Comparison of ENCODE assay signal across 8 cellular contexts in the genomic region with DNA sequence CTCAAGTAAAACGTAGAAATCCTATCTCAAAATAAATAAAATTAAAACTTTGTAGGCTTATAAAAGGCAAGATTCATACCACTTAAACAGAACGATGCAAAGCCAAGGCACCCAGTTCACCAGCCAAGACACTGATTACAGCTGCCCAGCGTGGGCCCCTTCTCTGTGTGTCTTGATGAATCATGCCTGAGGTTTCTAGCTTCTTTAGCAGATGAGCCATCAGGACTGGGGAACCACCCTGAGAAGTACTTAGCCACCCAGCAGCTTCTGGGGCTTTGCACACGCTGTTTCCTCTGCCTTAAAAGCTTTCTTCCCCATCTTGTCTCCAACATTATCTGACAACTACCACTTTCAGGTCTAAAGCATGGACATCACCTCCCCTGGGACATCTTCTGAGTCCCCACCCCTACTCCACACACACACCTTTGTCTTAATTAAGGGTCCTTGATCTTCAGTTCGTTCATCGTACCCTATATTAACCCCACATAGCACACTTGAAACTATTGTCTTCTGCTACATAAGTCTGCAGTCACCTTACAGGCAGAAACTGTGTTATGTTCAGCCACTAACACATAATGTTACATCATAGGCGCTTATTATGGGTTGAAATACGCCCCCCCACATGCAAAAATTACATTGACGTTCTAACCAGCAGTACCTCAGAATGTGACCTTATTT. TPM values are rescaled to one million over a fixed set of nuclear protein-coding genes. Genes with fewer than 3 reads are reported as not detected.
A peak's percentile ranks its signal among the peaks of the same experiment; 100 is the strongest.
DNase-seq lines count a peak whose midpoint lies in the region; TF ChIP-seq lines count a peak whose summit lies in the region.

No MANE protein-coding gene starts in this region.

- no peaks in the 10 kb centered on the region for H3K4me1 ChIP-seq in breast epithelium

- H3K9me3 ChIP-seq in breast epithelium, result no peaks in the 10 kb centered on the region

- intact Hi-C loops in MCF 10A (cut with micrococcal nuclease), result no loop called here
- intact Hi-C loops in breast epithelium (cut with DNase I; ENCODE audit: low total_unique reads), result no loop called here

- H3K4me3 ChIP-seq in breast epithelium (no peak overlapping the region), foreskin fibroblast (ENCODE audit: low read depth in 1 of 2, low read length in 2 of 2) (no peak overlapping the region)

- peaks cover 14% of the 10 kb centered on the region for H3K4me1 Mint-ChIP-seq in MCF 10A (ENCODE audit: insufficient read depth, unreplicated experiment)
- peaks cover 18% of the 10 kb centered on the region for H3K4me1 Mint-ChIP-seq in activated CD4-positive, alpha-beta memory T cell treated with anti-CD3 and anti-CD28 coated beads, Interleukin-2, amount 10 ng/mL, durations not matched to agents 7 days and 5 days

- no peaks in the 10 kb centered on the region for H3K9me3 Mint-ChIP-seq in MCF 10A (ENCODE audit: unreplicated experiment)
- H3K9me3 Mint-ChIP-seq in activated CD4-positive, alpha-beta memory T cell treated with anti-CD3 and anti-CD28 coated beads, Interleukin-2, amount 10 ng/mL, durations not matched to agents 7 days and 5 days, result no peaks in the 10 kb centered on the region

- no peaks in the 10 kb centered on the region for H3K27me3 ChIP-seq in breast epithelium

- no peaks in the 10 kb centered on the region for H3K27me3 Mint-ChIP-seq in MCF 10A (ENCODE audit: insufficient read depth, unreplicated experiment)
- peaks cover 20% of the 10 kb centered on the region for H3K27me3 Mint-ChIP-seq in activated CD4-positive, alpha-beta memory T cell treated with anti-CD3 and anti-CD28 coated beads, Interleukin-2, amount 10 ng/mL, durations not matched to agents 7 days and 5 days

- H3K27ac Mint-ChIP-seq in MCF 10A (ENCODE audit: low read depth, unreplicated experiment), result no peak overlapping the region
- H3K27ac Mint-ChIP-seq in activated CD4-positive, alpha-beta memory T cell treated with anti-CD3 and anti-CD28 coated beads, Interleukin-2, amount 10 ng/mL, durations not matched to agents 7 days and 5 days, result no peak overlapping the region

- CTCF ChIA-PET in MCF 10A (lab: Yijun Ruan, JAX), result interaction anchor here (0.6 to 1.7 kb wide), 4 partner anchors 33 to 721 kb away, joined by 3 to 7 read pairs (median 3); no protein-coding TSS in a partner anchor
- CTCF ChIA-PET in activated CD4-positive, alpha-beta memory T cell treated with anti-CD3 and anti-CD28 coated beads, Interleukin-2, amount 10 ng/mL, durations not matched to agents 7 days and 5 days (lab: Charles Lee), result interaction anchor here (1.1 kb wide), 1 partner anchor 35 kb away, joined by 3 read pairs; no protein-coding TSS in a partner anchor

- no peak overlapping the region for H3K27ac ChIP-seq in breast epithelium
- H3K27ac ChIP-seq in temporal lobe (ENCODE audit: low read depth, low read length), result peak overlapping the region; percentile 73

- peak; percentile 86 for DNase-seq in MCF 10A (ENCODE audit: unreplicated experiment)
- DNase-seq in breast epithelium (ENCODE audit: low spot score in 2 of 2), result no peak
- peak; percentile 25 for DNase-seq in KG1 (lab: John Stamatoyannopoulos, UW)
- peak; percentile 58 for DNase-seq in activated CD4-positive, alpha-beta memory T cell treated with anti-CD3 and anti-CD28 coated beads, Interleukin-2, amount 10 ng/mL, durations not matched to agents 7 days and 5 days
- peak; percentile 90 to 94 for DNase-seq in foreskin fibroblast
- no peak for DNase-seq in NCI-H1436 (lab: John Stamatoyannopoulos, UW)
- DNase-seq in putamen (ENCODE audit: low spot score), result no peak

- no peaks in the 10 kb centered on the region for H3K36me3 Mint-ChIP-seq in MCF 10A (ENCODE audit: insufficient read depth, unreplicated experiment)
- no peaks in the 10 kb centered on the region for H3K36me3 Mint-ChIP-seq in activated CD4-positive, alpha-beta memory T cell treated with anti-CD3 and anti-CD28 coated beads, Interleukin-2, amount 10 ng/mL, durations not matched to agents 7 days and 5 days (ENCODE audit: low read depth)

- no peak for TF ChIP-seq POLR2A in breast epithelium (IDR thresholded peaks at IDR 0.05)

- no TSS peak for BruUV-seq in MCF 10A (replicated peaks; lab: Mats Ljungman, UMichigan)

- POLR2A ChIA-PET in MCF 10A (lab: Yijun Ruan, JAX), result interaction anchor here (0.6 to 2.8 kb wide), 9 partner anchors 11 to 260 kb away, joined by 3 to 14 read pairs (median 4); no protein-coding TSS in a partner anchor
- POLR2A ChIA-PET in activated CD4-positive, alpha-beta memory T cell treated with anti-CD3 and anti-CD28 coated beads, Interleukin-2, amount 10 ng/mL, durations not matched to agents 7 days and 5 days (lab: Charles Lee), result no interaction called here

- H3K36me3 ChIP-seq in breast epithelium, result no peaks in the 10 kb centered on the region

- H3K4me3 Mint-ChIP-seq in MCF 10A (ENCODE audit: unreplicated experiment), result no peak overlapping the region
- no peak overlapping the region for H3K4me3 Mint-ChIP-seq in activated CD4-positive, alpha-beta memory T cell treated with anti-CD3 and anti-CD28 coated beads, Interleukin-2, amount 10 ng/mL, durations not matched to agents 7 days and 5 days

- no peak for TF ChIP-seq CTCF in MCF 10A (IDR thresholded peaks at IDR 0.05; ENCODE audit: unreplicated experiment)
- no peak for TF ChIP-seq CTCF in breast epithelium (IDR thresholded peaks at IDR 0.05)
- no peak for TF ChIP-seq CTCF in foreskin fibroblast (IDR thresholded peaks at IDR 0.05; ENCODE audit: low read depth, low read length)

RNA-seq across cellular contexts. Expression of gene LAYN, which starts 8.7 kb away (rescaled TPM):
- total RNA-seq in MCF 10A (2022) (not detected in 2 replicates), breast epithelium (10 to 100 TPM in 2 of 3 donors, 1 to 10 TPM in 1; 2.1 to 21.3 (median 19.9) TPM), temporal lobe (4.2 TPM)
- total RNA-seq in activated CD4-positive, alpha-beta memory T cell treated with anti-CD3 and anti-CD28 coated beads, Interleukin-2, amount 10 ng/mL, durations not matched to agents 7 days and 5 days, result under 1 TPM; 0.40 to 0.76 TPM

RNA-seq across cellular contexts. Expression of gene HOATZ, which starts 17.2 kb away (rescaled TPM):
- not detected in 2 replicates for total RNA-seq in MCF 10A (2022)
- not detected for total RNA-seq in breast epithelium
- not detected for total RNA-seq in activated CD4-positive, alpha-beta memory T cell treated with anti-CD3 and anti-CD28 coated beads, Interleukin-2, amount 10 ng/mL, durations not matched to agents 7 days and 5 days
- 0.98 TPM for total RNA-seq in temporal lobe

RNA-seq across cellular contexts. Expression of gene BTG4, which starts 19.6 kb away (rescaled TPM):
- total RNA-seq in MCF 10A (2022) (not detected in 2 replicates), breast epithelium (not detected), temporal lobe (not detected)
- not detected for total RNA-seq in activated CD4-positive, alpha-beta memory T cell treated with anti-CD3 and anti-CD28 coated beads, Interleukin-2, amount 10 ng/mL, durations not matched to agents 7 days and 5 days

Comparison
In these comparisons a context has a peak if more than half of its experiments do, and no peak if none do; other contexts are left out.
1. DNase-seq: peak in MCF 10A (single experiment), KG1 (single experiment), activated CD4-positive, alpha-beta memory T cell treated with anti-CD3 and anti-CD28 coated beads, Interleukin-2, amount 10 ng/mL, durations not matched to agents 7 days and 5 days (single experiment) and foreskin fibroblast (2 of 2); none in breast epithelium (0 of 2), NCI-H1436 (single experiment) and putamen (single experiment).